ENCODE assay signal across 18 cellular contexts in genomic region chr14:48723841-48724495, GRCh38.
"Had no signal": no experiment of that assay in that cellular context is flagged by ENCODE, and none has a peak within 500 bp of the region (broad histone marks: within the 10 kb centered on the region; RNA-seq: fewer than 3 reads in every experiment).

No MANE protein-coding gene starts in this region.

- ATAC-seq: left lobe of liver had no signal

- H3K27me3 ChIP-seq: colonic mucosa, tibial artery had no signal

- DNase-seq: activated B cell treated with CpG ODN at 0.5 μM for 24 hours; activated CD4-positive, alpha-beta memory T cell treated with anti-CD3 and anti-CD28 coated beads for 36 hours; activated CD4-positive, alpha-beta T cell treated with anti-CD3 and anti-CD28 coated beads for 4 hours; activated T-cell treated with anti-CD3 and anti-CD28 coated beads for 4 hours; amniotic stem cell; colonic mucosa; foreskin melanocyte; hypothalamus; nephron progenitor cell; occipital lobe; stimulated activated CD4-positive, alpha-beta T cell treated with anti-CD3 and anti-CD28 coated beads, Interleukin-2, amount 100 ng/mL, for 24 hours; stimulated activated naive CD4-positive, alpha-beta T cell treated with Interleukin-2 at 50 U/mL for 16 hours; T-helper 9 cell; tibial artery had no signal

- H3K27ac Mint-ChIP-seq: activated B cell treated with CpG ODN at 0.5 μM for 24 hours; activated CD4-positive, alpha-beta memory T cell treated with anti-CD3 and anti-CD28 coated beads for 36 hours; activated naive CD8-positive, alpha-beta T cell; activated T-helper 1 cell treated with anti-CD3 and anti-CD28 coated beads, Interleukin-12 subunit alpha, Interleukin-12 subunit beta, Interleukin-2, Interleukin-4 antibody, amounts not matched to agents 30 ng/mL and 10 ng/mL and 1 ng/mL, durations not matched to agents 14 hours and 24 hours and 36 hours; nephron progenitor cell had no signal

- H3K36me3 Mint-ChIP-seq: activated CD4-positive, alpha-beta memory T cell treated with anti-CD3 and anti-CD28 coated beads for 36 hours; activated naive CD8-positive, alpha-beta T cell had no signal

- H3K4me3 ChIP-seq: colonic mucosa, tibial artery had no signal

- H3K4me1 Mint-ChIP-seq: activated B cell treated with CpG ODN at 0.5 μM for 24 hours; central memory CD8-positive, alpha-beta T cell; nephron progenitor cell had no signal

- H3K27ac ChIP-seq: colonic mucosa had no signal

- H3K36me3 ChIP-seq: colonic mucosa, tibial artery had no signal

- H3K27me3 Mint-ChIP-seq: activated B cell treated with CpG ODN at 0.5 μM for 24 hours; activated CD4-positive, alpha-beta memory T cell treated with anti-CD3 and anti-CD28 coated beads for 36 hours; activated naive CD8-positive, alpha-beta T cell; central memory CD8-positive, alpha-beta T cell had no signal

- H3K4me3 Mint-ChIP-seq: activated B cell treated with CpG ODN at 0.5 μM for 24 hours; activated CD4-positive, alpha-beta memory T cell treated with anti-CD3 and anti-CD28 coated beads for 36 hours; activated naive CD8-positive, alpha-beta T cell; activated T-helper 1 cell treated with anti-CD3 and anti-CD28 coated beads, Interleukin-12 subunit alpha, Interleukin-12 subunit beta, Interleukin-2, Interleukin-4 antibody, amounts not matched to agents 30 ng/mL and 10 ng/mL and 1 ng/mL, durations not matched to agents 14 hours and 24 hours and 36 hours; central memory CD8-positive, alpha-beta T cell; nephron progenitor cell had no signal

- H3K9me3 ChIP-seq: colonic mucosa, tibial artery had no signal

- H3K4me1 ChIP-seq: colonic mucosa had no signal

- H3K9me3 Mint-ChIP-seq: activated B cell treated with CpG ODN at 0.5 μM for 24 hours; activated CD4-positive, alpha-beta memory T cell treated with anti-CD3 and anti-CD28 coated beads for 36 hours; activated T-helper 1 cell treated with anti-CD3 and anti-CD28 coated beads, Interleukin-12 subunit alpha, Interleukin-12 subunit beta, Interleukin-2, Interleukin-4 antibody, amounts not matched to agents 30 ng/mL and 10 ng/mL and 1 ng/mL, durations not matched to agents 14 hours and 24 hours and 36 hours; nephron progenitor cell had no signal
